In genomic region chr13:41059896-41060722, GRCh38 we compare ENCODE assay signal across 8 cellular contexts. TPM values are rescaled to one million over a fixed set of nuclear protein-coding genes. Genes with fewer than 3 reads are reported as not detected.
DNase-seq lines count a peak whose midpoint lies in the region; TF ChIP-seq lines count a peak whose summit lies in the region.

No MANE protein-coding gene starts in this region.

- TF ChIP-seq CTCF in LNCaP clone FGC (IDR thresholded peaks at IDR 0.05; ENCODE audit: control insufficient read depth, extremely low read depth, insufficient read depth) = 0 out of 2 replicates have a peak, but pooled peaks have one; percentile 25

- 0 out of 2 replicates have a peak, but pooled peaks cover 2% of the 10 kb centered on the region for H3K36me3 ChIP-seq in GM23248 (ENCODE audit: low read depth)
- H3K36me3 ChIP-seq in SJCRH30 = 0 out of 2 replicates have a peak, but pooled peaks cover 2% of the 10 kb centered on the region

- no peaks in the 10 kb centered on the region for H3K9me2 ChIP-seq in GM23248 (ENCODE audit: insufficient read depth)

- peak overlapping the region; percentile 100 for H3K9ac ChIP-seq in GM23248

- in situ Hi-C loops in GM23248 (cut with MboI) = no loop called here

- H3F3A ChIP-seq in GM23248 (ENCODE audit: insufficient read depth) = peaks cover 47% of the 10 kb centered on the region

- H4K20me1 ChIP-seq in GM23248 (ENCODE audit: insufficient read depth) = peaks cover 8% of the 10 kb centered on the region; the same call in 1 of the 2 replicates

- H3K4me1 ChIP-seq in GM23248 (ENCODE audit: insufficient read depth) (peaks cover 47% of the 10 kb centered on the region), SJCRH30 (peaks cover 12% of the 10 kb centered on the region; the same call in 1 of the 2 replicates)

- H3K4me3 ChIP-seq in GM23248 = peak overlapping the region; percentile 98
- peak overlapping the region; percentile 93 for H3K4me3 ChIP-seq in LNCaP clone FGC (ENCODE audit: low read depth, low read length)
- peak overlapping the region; percentile 83 for H3K4me3 ChIP-seq in SJCRH30

- peak overlapping the region; percentile 79 for H2AFZ ChIP-seq in GM23248

- H3K27me3 ChIP-seq in GM23248 (replicated peaks; ENCODE audit: insufficient read depth) (no peaks in the 10 kb centered on the region), SJCRH30 (no peaks in the 10 kb centered on the region)

- WGBS in GM23248 (ENCODE audit: low coverage in 1 of 2, low lambda C conversion rate in 2 of 2, missing lambda C conversion rate in 2 of 2), 2 experiments = 0 to 1% methylated on average over 46 to 47 of the region's 64 CpGs

- DNase-seq in ELF-1 (ENCODE audit: low read depth, low spot score) (peak; percentile 96), GM23248 (peak; percentile 96), LNCaP clone FGC (ENCODE audit: low read depth) (no peak), SJCRH30 (peak; percentile 94), germinal center (ENCODE audit: low spot score) (peak; percentile 73), nucleus accumbens (lab: John Stamatoyannopoulos, UW) (peak in 55 of 56 donors; percentile 33 to 93 (median 81)), superior temporal gyrus (ENCODE audit: extremely low spot score) (peak; percentile 85)
- DNase-seq in activated naive CD4-positive, alpha-beta T cell treated with Interleukin-2 at 50 U/mL for 16 hours = peak; percentile 78

- H3K9me3 ChIP-seq in GM23248 (ENCODE audit: low read depth) (no peaks in the 10 kb centered on the region), SJCRH30 (replicated peaks) (no peaks in the 10 kb centered on the region)

- H3K79me2 ChIP-seq in GM23248 (ENCODE audit: insufficient read depth) = peaks cover 70% of the 10 kb centered on the region

- H3K27ac ChIP-seq in GM23248 = peak overlapping the region; percentile 100
- H3K27ac ChIP-seq in SJCRH30 = peak overlapping the region; percentile 88

- H3K4me2 ChIP-seq in GM23248 (ENCODE audit: unreplicated experiment) = peak overlapping the region; percentile 91

RNA-seq across cellular contexts. Expression of gene WBP4, which starts 1.2 kb away (rescaled TPM):
- total RNA-seq in GM23248 (2014; rRNA removed; shearing (Covaris generic)) = 7.5 and 11.8 TPM in 2 replicates
- polyA plus RNA-seq in GM23248 (2016; fragmentation: Nextera tagmentation; extraction: Ambion mirVana) = 13.4 and 14.0 TPM in 2 replicates
- 14.4 and 15.3 TPM in 2 replicates for total RNA-seq in SJCRH30 (2014; rRNA removed; shearing (Covaris generic))

RNA-seq across cellular contexts. Expression of gene ELF1, which starts 41.0 kb away (rescaled TPM):
- total RNA-seq in GM23248 (2014; rRNA removed; shearing (Covaris generic)) = 36.1 and 43.8 TPM in 2 replicates
- 39.9 and 42.7 TPM in 2 replicates for polyA plus RNA-seq in GM23248 (2016; fragmentation: Nextera tagmentation; extraction: Ambion mirVana)
- 30.5 and 32.7 TPM in 2 replicates for total RNA-seq in SJCRH30 (2014; rRNA removed; shearing (Covaris generic))
